8 cellular contexts compared by ENCODE assay signal in the genomic region with DNA sequence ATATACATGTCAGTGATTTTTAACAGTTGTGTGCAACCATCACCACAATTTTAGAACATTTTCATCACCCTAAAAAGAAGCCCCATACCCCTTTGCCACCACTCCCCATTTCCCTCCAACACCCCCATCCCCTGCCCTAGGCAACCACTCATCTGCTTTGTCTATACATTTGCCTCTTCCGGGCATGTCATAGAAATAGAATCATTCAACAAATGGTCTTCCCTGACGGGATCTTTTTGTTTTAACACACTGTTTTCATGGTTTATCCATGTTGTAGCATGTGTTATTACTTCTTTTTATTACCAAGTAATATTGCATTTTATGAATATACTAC.
DNase-seq lines count a peak whose midpoint lies in the region; ATAC-seq and TF ChIP-seq lines count a peak whose summit lies in the region.

No MANE protein-coding gene starts in this region.

- CTCF ChIA-PET in AG04449 (lab: Yijun Ruan, JAX) = interaction anchor here (1.0 kb wide), 1 partner anchor 138 kb away, joined by 3 read pairs; no protein-coding TSS in a partner anchor

- TF ChIP-seq CTCF in AG04449 (IDR thresholded peaks at IDR 0.05; ENCODE audit: insufficient read depth, low read length, missing control alignments) (no peak), HFF-Myc (IDR thresholded peaks at IDR 0.05; ENCODE audit: low read depth, low read length, missing control alignments) (no peak), brain microvascular endothelial cell (IDR thresholded peaks at IDR 0.05; ENCODE audit: low read depth, low read length, missing control alignments) (no peak)

- ATAC-seq in HG02840 (IDR thresholded peaks at IDR 0.05; ENCODE audit: low FRiP score, unreplicated experiment) = no peak
- ATAC-seq in GM18517 (IDR thresholded peaks at IDR 0.05; ENCODE audit: unreplicated experiment) = no peak
- no peak for ATAC-seq in GM21619 (IDR thresholded peaks at IDR 0.05; ENCODE audit: unreplicated experiment)

- peak overlapping the region; percentile 70 for H3K27ac ChIP-seq in brain microvascular endothelial cell

- no peaks in the 10 kb centered on the region for H3K36me3 ChIP-seq in brain microvascular endothelial cell (replicated peaks)
- H3K36me3 ChIP-seq in mucosa of stomach (ENCODE audit: control insufficient read depth, insufficient read depth, low read length) = peaks cover 27% of the 10 kb centered on the region

- H3K27me3 ChIP-seq in brain microvascular endothelial cell (replicated peaks) = no peaks in the 10 kb centered on the region
- H3K27me3 ChIP-seq in mucosa of stomach (ENCODE audit: control insufficient read depth, insufficient read depth, low read length) = no peaks in the 10 kb centered on the region

- H3K4me3 ChIP-seq in AG04449 (ENCODE audit: low read depth, low read length) (peak overlapping the region; percentile 72), HFF-Myc (replicated peaks; ENCODE audit: low read depth, low read length) (peak overlapping the region; percentile 55), brain microvascular endothelial cell (ENCODE audit: low read depth, low read length) (peak overlapping the region; percentile 67), mucosa of stomach (ENCODE audit: low read length) (no peak overlapping the region)

- no peak for DNase-seq in AG04449 (ENCODE audit: low read depth, low spot score)
- DNase-seq in HFF-Myc (ENCODE audit: extremely low read depth, low read depth) = no peak
- no peak for DNase-seq in brain microvascular endothelial cell
- no peak for DNase-seq in NCI-H2081 treated with DMSO at 0.1 percent for 48 hours (lab: John Stamatoyannopoulos, UW)

- peaks cover 73% of the 10 kb centered on the region for H3K4me1 ChIP-seq in mucosa of stomach (ENCODE audit: control insufficient read depth, insufficient read depth, low read length)

- H3K9ac ChIP-seq in mucosa of stomach (ENCODE audit: low read length) = peak overlapping the region; percentile 97

- in situ Hi-C loops in brain microvascular endothelial cell (cut with HindIII; ENCODE audit: low pct_ligation_motif_present, low sequenced_read_pairs) = no loop called here

- POLR2A ChIA-PET in AG04449 (lab: Yijun Ruan, JAX) = no interaction called here

- H3K9me3 ChIP-seq in mucosa of stomach (ENCODE audit: control insufficient read depth, low read length) = no peaks in the 10 kb centered on the region
